In genomic region chr1:159937014-159937750, GRCh38 we compare ENCODE assay signal across 10 cellular contexts. TPM values are rescaled to one million over a fixed set of nuclear protein-coding genes. Genes with fewer than 3 reads are reported as not detected.
DNase-seq lines count a peak whose midpoint lies in the region; ATAC-seq and TF ChIP-seq lines count a peak whose summit lies in the region.
"Had no signal": no experiment of that assay in that cellular context is flagged by ENCODE, and none has a peak within 500 bp of the region (broad histone marks: within the 10 kb centered on the region; RNA-seq: fewer than 3 reads in every experiment).

No MANE protein-coding gene starts in this region.

- H3K9me3 ChIP-seq in BLaER1 treated with 17β-estradiol and CSF1 and Interleukin-3, amounts not matched to agents 10 nM and 100 nM (replicated peaks in 1 of 11): no peaks in the 10 kb centered on the region
- H3K9me3 ChIP-seq in HUES64 (ENCODE audit: insufficient read depth, low read depth, low read length) (no peaks in the 10 kb centered on the region), iPS-15b (ENCODE audit: control insufficient read depth, insufficient read depth, low read length) (no peaks in the 10 kb centered on the region)

- 32% methylated on average over 4 of the region's 4 CpGs for WGBS in HUES64

- peak overlapping the region in 9 of 10 experiments; percentile 14 to 65 (median 35); a peak in 14 of 20 replicates for H3K4me3 ChIP-seq in BLaER1 treated with 17β-estradiol and CSF1 and Interleukin-3, amounts not matched to agents 10 nM and 100 nM
- H3K4me3 ChIP-seq in HUES64 (ENCODE audit: low read length) (no peak overlapping the region), iPS-15b (ENCODE audit: low read depth, low read length) (peak overlapping the region; percentile 18), foreskin fibroblast (ENCODE audit: low read depth in 1 of 2, low read length in 2 of 2) (no peak overlapping the region)

- H3K27me3 ChIP-seq in BLaER1 treated with 17β-estradiol and CSF1 and Interleukin-3, amounts not matched to agents 10 nM and 100 nM: no peaks in the 10 kb centered on the region
- no peaks in the 10 kb centered on the region for H3K27me3 ChIP-seq in HUES64 (ENCODE audit: insufficient read depth, low read length)
- no peaks in the 10 kb centered on the region for H3K27me3 ChIP-seq in iPS-15b (ENCODE audit: control insufficient read depth, insufficient read depth, low read length)

- intact Hi-C loops in natural killer cell (cut with micrococcal nuclease): loop anchor here (5.0 to 10.0 kb wide), 2 partner anchors 145 to 438 kb away; partner anchors contain the start of gene KCNJ9

- H3K27ac ChIP-seq in BLaER1 treated with 17β-estradiol and CSF1 and Interleukin-3, amounts not matched to agents 10 nM and 100 nM: peak overlapping the region in 9 of 11 experiments; percentile 21 to 88 (median 79); a peak in 18 of 22 replicates
- H3K27ac ChIP-seq in HUES64 (ENCODE audit: low read depth, low read length): peak overlapping the region; percentile 30; the same call in 1 of the 2 replicates
- H3K27ac ChIP-seq: parathyroid adenoma had no signal

- H3K27ac Mint-ChIP-seq in natural killer cell: no peak overlapping the region
- H3K27ac Mint-ChIP-seq: CD4-positive, CD25-positive, alpha-beta regulatory T cell had no signal

- H3K4me1 ChIP-seq in BLaER1 treated with 17β-estradiol and CSF1 and Interleukin-3, amounts not matched to agents 10 nM and 100 nM: peaks cover 31 to 99% (median 87%) of the 10 kb centered on the region in 10 experiments
- peaks cover 26% of the 10 kb centered on the region for H3K4me1 ChIP-seq in HUES64 (ENCODE audit: insufficient read depth, low read length)
- peaks cover 13% of the 10 kb centered on the region for H3K4me1 ChIP-seq in iPS-15b (ENCODE audit: control insufficient read depth, insufficient read depth, low read length)

- TF ChIP-seq CTCF in natural killer cell (IDR thresholded peaks at IDR 0.05) (no peak), foreskin fibroblast (IDR thresholded peaks at IDR 0.05; ENCODE audit: low read depth, low read length) (no peak)

- H4K20me1 ChIP-seq in BLaER1 treated with 17β-estradiol and CSF1 and Interleukin-3, amounts not matched to agents 10 nM and 100 nM: peaks cover 0 to 23% (median 0%) of the 10 kb centered on the region in 11 experiments; a peak in 3 of 22 replicates

- DNase-seq in OCI-M1 (lab: John Stamatoyannopoulos, UW) (peak; percentile 57), natural killer cell (no peak), NCI-H226 (no peak), foreskin fibroblast (no peak)

- H3K9ac ChIP-seq in BLaER1 treated with 17β-estradiol and CSF1 and Interleukin-3, amounts not matched to agents 10 nM and 100 nM: peak overlapping the region; percentile 3 to 75 (median 66); a peak in 21 of 22 replicates
- H3K9ac ChIP-seq in HUES64 (ENCODE audit: low read depth, low read length) (no peak overlapping the region), iPS-15b (ENCODE audit: low read depth, low read length) (no peak overlapping the region)
- H3K9ac ChIP-seq: parathyroid adenoma had no signal

- H3K4me3 Mint-ChIP-seq in natural killer cell: no peak overlapping the region

- no peaks in the 10 kb centered on the region for H3K9me3 Mint-ChIP-seq in natural killer cell

- H3K4me1 Mint-ChIP-seq in natural killer cell: peaks cover 0 to 7% of the 10 kb centered on the region in 2 donors

- peaks cover 20 to 27% of the 10 kb centered on the region in 2 donors for H3K27me3 Mint-ChIP-seq in natural killer cell (ENCODE audit: low read depth in 2 of 2)

- H3K4me2 ChIP-seq in BLaER1 treated with 17β-estradiol and CSF1 and Interleukin-3, amounts not matched to agents 10 nM and 100 nM: peak overlapping the region; percentile 90 to 100 (median 97)

- H3K36me3 Mint-ChIP-seq in natural killer cell: no peaks in the 10 kb centered on the region

- ATAC-seq in natural killer cell (no peak), HG03025 (IDR thresholded peaks at IDR 0.05; ENCODE audit: low FRiP score, unreplicated experiment) (no peak)

- H3K36me3 ChIP-seq in BLaER1 treated with 17β-estradiol and CSF1 and Interleukin-3, amounts not matched to agents 10 nM and 100 nM: no peaks in the 10 kb centered on the region
- H3K36me3 ChIP-seq in HUES64 (ENCODE audit: insufficient read depth, low read length) (peaks cover 15% of the 10 kb centered on the region), iPS-15b (ENCODE audit: control insufficient read depth, insufficient read depth, low read length) (peaks cover 8% of the 10 kb centered on the region)

RNA-seq across cellular contexts. Expression of gene IGSF9, which starts 8.2 kb away (rescaled TPM):
- 14.7 TPM for polyA plus RNA-seq in HUES64 (2013, experiment 1 of 2)
- 12.9 TPM for polyA plus RNA-seq in HUES64 (2013, experiment 2 of 2)
- not detected for total RNA-seq in natural killer cell
- total RNA-seq: CD4-positive, CD25-positive, alpha-beta regulatory T cell had no signal

RNA-seq across cellular contexts. Expression of gene TAGLN2, which starts 11.9 kb away (rescaled TPM):
- 50.9 TPM for polyA plus RNA-seq in HUES64 (2013, experiment 1 of 2)
- polyA plus RNA-seq in HUES64 (2013, experiment 2 of 2): 46.5 TPM
- total RNA-seq in natural killer cell: 100 to 1,000 TPM; 344 to 394 (median 358) TPM

RNA-seq across cellular contexts. Expression of gene SLAMF9, which starts 16.9 kb away (rescaled TPM):
- polyA plus RNA-seq in HUES64 (2013, experiment 1 of 2): not detected
- polyA plus RNA-seq in HUES64 (2013, experiment 2 of 2): not detected
- total RNA-seq in natural killer cell: not detected
- total RNA-seq: CD4-positive, CD25-positive, alpha-beta regulatory T cell had no signal
- polyA plus RNA-seq: CD4-positive, CD25-positive, alpha-beta regulatory T cell had no signal

RNA-seq across cellular contexts. Expression of gene CFAP45, which starts 37.2 kb away (rescaled TPM):
- not detected for polyA plus RNA-seq in HUES64 (2013, experiment 1 of 2)
- polyA plus RNA-seq in HUES64 (2013, experiment 2 of 2): 0.38 TPM
- total RNA-seq in natural killer cell: 1 to 10 TPM; 1.3 to 5.0 (median 1.6) TPM

Comparison
In these comparisons a context has a peak if more than half of its experiments do, and no peak if none do; other contexts are left out.
1. H3K4me3 ChIP-seq: peak in BLaER1 treated with 17β-estradiol and CSF1 and Interleukin-3, amounts not matched to agents 10 nM and 100 nM (9 of 10) and iPS-15b (single experiment); none in HUES64 (single experiment) and foreskin fibroblast (0 of 2).
2. H3K9ac ChIP-seq: peak in BLaER1 treated with 17β-estradiol and CSF1 and Interleukin-3, amounts not matched to agents 10 nM and 100 nM (11 of 11); none in HUES64 (single experiment) and iPS-15b (single experiment).